In the genomic region with DNA sequence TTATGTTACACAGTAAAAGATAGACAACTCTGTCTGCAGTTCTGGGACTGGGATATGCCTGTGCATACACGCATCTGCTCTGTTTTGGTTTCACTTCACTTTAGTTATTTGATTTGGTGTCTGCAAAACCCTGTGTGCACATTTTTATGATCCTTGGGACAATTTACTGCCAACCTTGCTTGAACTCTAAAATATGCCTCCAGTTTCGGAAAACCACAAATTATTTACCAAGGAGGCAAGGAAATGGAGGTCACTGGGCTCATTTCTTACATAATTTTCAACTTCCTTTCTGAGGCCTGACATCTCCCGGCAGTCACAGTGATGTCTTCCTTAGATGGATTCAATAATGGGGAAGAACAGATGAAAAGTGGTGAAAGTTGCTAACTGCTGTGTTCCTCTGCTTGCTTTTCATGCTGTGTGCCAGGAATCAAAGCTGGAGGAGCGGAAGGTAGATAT, we compare ENCODE assay signal across 8 cellular contexts.
DNase-seq lines count a peak whose midpoint lies in the region; ATAC-seq, FAIRE-seq and TF ChIP-seq lines count a peak whose summit lies in the region.

No MANE protein-coding gene starts in this region.

- H3K9me3 ChIP-seq in PC-3 (ENCODE audit: low read length): no peaks in the 10 kb centered on the region
- peaks cover 5% of the 10 kb centered on the region for H3K9me3 ChIP-seq in mesenchymal stem cell (ENCODE audit: control insufficient read depth, low read length)

- 35% methylated on average over 4 of the region's 4 CpGs for WGBS in mesenchymal stem cell

- no peaks in the 10 kb centered on the region for H3F3A ChIP-seq in PC-3 (ENCODE audit: low read length, unreplicated experiment)

- no peak overlapping the region for H2BK12ac ChIP-seq in mesenchymal stem cell (ENCODE audit: low read length in 2 of 2)

- H3K9ac ChIP-seq in PC-3 (ENCODE audit: low read length): no peak overlapping the region
- H3K9ac ChIP-seq in mesenchymal stem cell (ENCODE audit: low read length): peak overlapping the region; percentile 74

- no peaks in the 10 kb centered on the region for H3K79me2 ChIP-seq in PC-3 (ENCODE audit: low read length)

- H3K4me1 ChIP-seq in PC-3 (ENCODE audit: insufficient read depth, low read length) (no peaks in the 10 kb centered on the region), mesenchymal stem cell (ENCODE audit: control insufficient read depth, insufficient read depth, low read depth, low read length) (no peaks in the 10 kb centered on the region)

- H2BK5ac ChIP-seq in mesenchymal stem cell (ENCODE audit: low read depth, low read length, poor library complexity, severe bottlenecking): no peak overlapping the region

- intact Hi-C loops in PC-3 (cut with micrococcal nuclease): no loop called here

- no peaks in the 10 kb centered on the region for H4K20me1 ChIP-seq in PC-3 (ENCODE audit: low read length)

- TF ChIP-seq POLR2A in GM12892 (IDR thresholded peaks at IDR 0.05; ENCODE audit: low read depth, low read length): no peak

- no peaks in the 10 kb centered on the region for H3K9me2 ChIP-seq in PC-3 (replicated peaks; ENCODE audit: low read length)

- H3K27me3 ChIP-seq in PC-3 (ENCODE audit: low read length) (no peaks in the 10 kb centered on the region), mesenchymal stem cell (ENCODE audit: control insufficient read depth in 1 of 2, insufficient read depth in 1 of 2, low read length in 2 of 2) (no peaks in the 10 kb centered on the region)

- peak overlapping the region; percentile 50 for H3K4me3 ChIP-seq in PC-3 (ENCODE audit: low read length)
- peak overlapping the region in 1 of 2 experiments; percentile 62 for H3K4me3 ChIP-seq in mesenchymal stem cell (ENCODE audit: insufficient read depth in 1 of 2, low read depth in 1 of 2, low read length in 2 of 2)

- BruUV-seq in PC-3 (replicated peaks; lab: Mats Ljungman, UMichigan): no TSS peak

- H2AFZ ChIP-seq in PC-3 (ENCODE audit: low read length): peak overlapping the region; percentile 80
- no peak overlapping the region for H2AFZ ChIP-seq in mesenchymal stem cell (ENCODE audit: low read depth, low read length)

- peak; percentile 51 for ATAC-seq in GM18499 (IDR thresholded peaks at IDR 0.05; ENCODE audit: insufficient read depth, unreplicated experiment)
- peak; percentile 86 for ATAC-seq in HG02763 (IDR thresholded peaks at IDR 0.05; ENCODE audit: unreplicated experiment)
- peak; percentile 66 for ATAC-seq in PC-3

- H2BK120ac ChIP-seq in mesenchymal stem cell (ENCODE audit: low read depth, low read length): peak overlapping the region; percentile 49

- H3K4me2 ChIP-seq in PC-3 (ENCODE audit: low read length) (peak overlapping the region; percentile 76), mesenchymal stem cell (ENCODE audit: low read length, poor library complexity, severe bottlenecking) (no peak overlapping the region)

- peak overlapping the region in 1 of 2 experiments; percentile 78 for H3K18ac ChIP-seq in mesenchymal stem cell (ENCODE audit: low read depth in 1 of 2, low read length in 2 of 2)

- POLR2A ChIA-PET in PC-3 (lab: Charles Lee; ENCODE audit: unreplicated experiment): no interaction called here

- H4K8ac ChIP-seq in mesenchymal stem cell (ENCODE audit: low read length): no peak overlapping the region

- H3K36me3 ChIP-seq in PC-3 (ENCODE audit: low read depth, low read length) (no peaks in the 10 kb centered on the region), mesenchymal stem cell (ENCODE audit: control insufficient read depth in 1 of 2, insufficient read depth in 2 of 2, low read depth in 1 of 2, low read length in 2 of 2) (no peaks in the 10 kb centered on the region)

- no peak for TF ChIP-seq CTCF in PC-3 (conservative IDR thresholded peaks at IDR 0.05; ENCODE audit: low read depth, low read length)

- CTCF ChIA-PET in PC-3 (lab: Charles Lee): no interaction called here

- no peak overlapping the region for H4K91ac ChIP-seq in mesenchymal stem cell (ENCODE audit: low read length)

- DNase-seq in PC-3: no peak
- DNase-seq in mesenchymal stem cell: peak; percentile 62
- DNase-seq in GM12892 (ENCODE audit: insufficient read length): no peak
- no peak for DNase-seq in substantia nigra (lab: John Stamatoyannopoulos, UW)
- DNase-seq in NCI-H2107 treated with DMSO at 0.1 percent for 48 hours (lab: John Stamatoyannopoulos, UW; ENCODE audit: unreplicated experiment): no peak
- DNase-seq in NCI-H1105 treated with DMSO at 0.1 percent for 48 hours (lab: John Stamatoyannopoulos, UW): no peak

- no peak overlapping the region for H3K23ac ChIP-seq in mesenchymal stem cell (ENCODE audit: low read length in 2 of 2)

- no peak overlapping the region for H3K14ac ChIP-seq in mesenchymal stem cell (ENCODE audit: low read length in 2 of 2)

- H3K4ac ChIP-seq in mesenchymal stem cell (ENCODE audit: low read depth in 1 of 2, low read length in 2 of 2): no peak overlapping the region

- H3K79me1 ChIP-seq in mesenchymal stem cell (replicated peaks; ENCODE audit: low read length, poor library complexity, severe bottlenecking): no peaks in the 10 kb centered on the region

- H2AK5ac ChIP-seq in mesenchymal stem cell (ENCODE audit: low read length, severe bottlenecking): no peak overlapping the region

- H3K27ac ChIP-seq in PC-3 (ENCODE audit: low read length): no peak overlapping the region
- no peak overlapping the region for H3K27ac ChIP-seq in mesenchymal stem cell (ENCODE audit: low read length, poor library complexity, severe bottlenecking)
- no peak overlapping the region for H3K27ac ChIP-seq in substantia nigra (ENCODE audit: low read depth, low read length, poor library complexity, severe bottlenecking)

- FAIRE-seq in GM12892 (lab: Jason Lieb, UNC): no peak

- no peak overlapping the region for H2BK15ac ChIP-seq in mesenchymal stem cell (ENCODE audit: low read depth, poor library complexity, severe bottlenecking)
